In genomic region chr3:170593634-170594033, GRCh38 we compare ENCODE assay signal across 31 cellular contexts. TPM values are rescaled to one million over a fixed set of nuclear protein-coding genes. Genes with fewer than 3 reads are reported as not detected.
"Had no signal": no experiment of that assay in that cellular context is flagged by ENCODE, and none has a peak within 500 bp of the region (broad histone marks: within the 10 kb centered on the region; RNA-seq: fewer than 3 reads in every experiment).

No MANE protein-coding gene starts in this region.

- H3K9me3 ChIP-seq: stomach, suprapubic skin, testis, thoracic aorta, thyroid gland, tibial artery, tibial nerve, transverse colon, upper lobe of left lung, upper lobe of right lung, uterus, vagina had no signal

- H3K4me3 Mint-ChIP-seq: stimulated activated effector memory CD8-positive, alpha-beta T cell treated with anti-CD3 and anti-CD28 coated beads, Interleukin-12 subunit alpha, Interleukin-12 subunit beta, amount 100 ng/mL, for 72 hours; stimulated activated memory B cell treated with anti-CD40 and anti-IgM and Interleukin-4, amounts not matched to agents 10 μg/mL and 1 μg/mL and 100 μg/mL, for 72 hours; stimulated activated naive B cell treated with anti-CD40 and anti-IgM and Interleukin-4, amounts not matched to agents 10 μg/mL and 1 μg/mL and 100 μg/mL, for 72 hours; stimulated activated naive CD8-positive, alpha-beta T cell treated with anti-CD3 and anti-CD28 coated beads, Interleukin-15, amount 100 ng/mL, for 72 hours; stimulated activated naive CD8-positive, alpha-beta T cell treated with anti-CD3 and anti-CD28 coated beads, Interleukin-15, Interleukin-2, amounts not matched to agents 100 ng/mL and 50 ng/mL, for 24 hours; type B pancreatic cell had no signal

- H3K4me1 Mint-ChIP-seq: stimulated activated effector memory CD8-positive, alpha-beta T cell treated with anti-CD3 and anti-CD28 coated beads, Interleukin-12 subunit alpha, Interleukin-12 subunit beta, amount 100 ng/mL, for 72 hours; stimulated activated memory B cell treated with anti-CD40 and anti-IgM and Interleukin-4, amounts not matched to agents 10 μg/mL and 1 μg/mL and 100 μg/mL, for 72 hours; stimulated activated naive B cell treated with anti-CD40 and anti-IgM and Interleukin-4, amounts not matched to agents 10 μg/mL and 1 μg/mL and 100 μg/mL, for 72 hours; stimulated activated naive CD8-positive, alpha-beta T cell treated with anti-CD3 and anti-CD28 coated beads, Interleukin-15, amount 100 ng/mL, for 72 hours had no signal

- H3K4me3 ChIP-seq: stomach, suprapubic skin, testis, thoracic aorta, thyroid gland, tibial artery, tibial nerve, transverse colon, upper lobe of left lung, upper lobe of right lung, uterus, vagina had no signal

- ATAC-seq: stimulated activated effector memory CD8-positive, alpha-beta T cell treated with anti-CD3 and anti-CD28 coated beads, Interleukin-12 subunit alpha, Interleukin-12 subunit beta, amount 100 ng/mL, for 72 hours; stimulated activated memory B cell treated with anti-CD40 and anti-IgM and Interleukin-4, amounts not matched to agents 10 μg/mL and 1 μg/mL and 100 μg/mL, for 72 hours; stimulated activated naive B cell treated with anti-CD40 and anti-IgM and Interleukin-4, amounts not matched to agents 10 μg/mL and 1 μg/mL and 100 μg/mL, for 72 hours; stimulated activated naive CD8-positive, alpha-beta T cell treated with anti-CD3 and anti-CD28 coated beads, Interleukin-15, amount 100 ng/mL, for 72 hours; stimulated activated naive CD8-positive, alpha-beta T cell treated with anti-CD3 and anti-CD28 coated beads, Interleukin-15, Interleukin-2, amounts not matched to agents 100 U/mL and 50 U/mL, for 24 hours; upper lobe of right lung had no signal

- H3K27ac Mint-ChIP-seq: stimulated activated effector memory CD8-positive, alpha-beta T cell treated with anti-CD3 and anti-CD28 coated beads, Interleukin-12 subunit alpha, Interleukin-12 subunit beta, amount 100 ng/mL, for 72 hours; stimulated activated memory B cell treated with anti-CD40 and anti-IgM and Interleukin-4, amounts not matched to agents 10 μg/mL and 1 μg/mL and 100 μg/mL, for 72 hours; stimulated activated naive B cell treated with anti-CD40 and anti-IgM and Interleukin-4, amounts not matched to agents 10 μg/mL and 1 μg/mL and 100 μg/mL, for 72 hours; stimulated activated naive CD8-positive, alpha-beta T cell treated with anti-CD3 and anti-CD28 coated beads, Interleukin-15, amount 100 ng/mL, for 72 hours; stimulated activated naive CD8-positive, alpha-beta T cell treated with anti-CD3 and anti-CD28 coated beads, Interleukin-15, Interleukin-2, amounts not matched to agents 100 ng/mL and 50 ng/mL, for 24 hours; type B pancreatic cell had no signal

- H3K27me3 ChIP-seq: suprapubic skin, testis, thyroid gland, tibial artery, tibial nerve, upper lobe of left lung, upper lobe of right lung, uterus, vagina had no signal

- H3K9me3 Mint-ChIP-seq: stimulated activated effector memory CD8-positive, alpha-beta T cell treated with anti-CD3 and anti-CD28 coated beads, Interleukin-12 subunit alpha, Interleukin-12 subunit beta, amount 100 ng/mL, for 72 hours; stimulated activated memory B cell treated with anti-CD40 and anti-IgM and Interleukin-4, amounts not matched to agents 10 μg/mL and 1 μg/mL and 100 μg/mL, for 72 hours; stimulated activated naive B cell treated with anti-CD40 and anti-IgM and Interleukin-4, amounts not matched to agents 10 μg/mL and 1 μg/mL and 100 μg/mL, for 72 hours; stimulated activated naive CD8-positive, alpha-beta T cell treated with anti-CD3 and anti-CD28 coated beads, Interleukin-15, amount 100 ng/mL, for 72 hours; stimulated activated naive CD8-positive, alpha-beta T cell treated with anti-CD3 and anti-CD28 coated beads, Interleukin-15, Interleukin-2, amounts not matched to agents 100 ng/mL and 50 ng/mL, for 24 hours; type B pancreatic cell had no signal

- H3K36me3 ChIP-seq: stomach, suprapubic skin, thoracic aorta, thyroid gland, tibial artery, tibial nerve, transverse colon, upper lobe of left lung, upper lobe of right lung, uterus, vagina had no signal

- DNase-seq: stimulated activated CD4-positive, alpha-beta T cell treated with anti-CD3 and anti-CD28 coated beads, Interleukin-2, amount 100 ng/mL, for 48 hours; stimulated activated CD4-positive, alpha-beta T cell treated with anti-CD3 and anti-CD28 coated beads, Interleukin-4, amount 100 ng/mL, for 1 hour; stimulated activated CD4-positive, alpha-beta T cell treated with anti-CD3 and anti-CD28 coated beads, Interleukin-4, amount 100 ng/mL, for 24 hours; stimulated activated CD4-positive, alpha-beta T cell treated with anti-CD3 and anti-CD28 coated beads, Interleukin-4, amount 100 ng/mL, for 4 hours; stimulated activated CD8-positive, alpha-beta memory T cell treated with anti-CD3 and anti-CD28 coated beads, Interleukin-4, amount 100 ng/mL, for 48 hours; stimulated activated naive B cell treated with anti-CD40 and anti-IgM and Interleukin-4, amounts not matched to agents 10 μg/mL and 1 μg/mL and 100 μg/mL, for 72 hours; stimulated activated naive CD4-positive, alpha-beta T cell; stimulated activated naive CD4-positive, alpha-beta T cell treated with Interleukin-2 at 50 U/mL for 16 hours; stimulated activated naive CD8-positive, alpha-beta T cell treated with anti-CD3 and anti-CD28 coated beads, Interleukin-15, amount 100 ng/mL, for 72 hours; stimulated activated naive CD8-positive, alpha-beta T cell treated with anti-CD3 and anti-CD28 coated beads, Interleukin-15, Interleukin-2, amounts not matched to agents 100 U/mL and 50 U/mL, for 24 hours; stomach; substantia nigra; testis; thyroid gland; tibial artery; transverse colon; trophoblast cell; upper lobe of left lung; upper lobe of right lung; uterus had no signal

- H3K36me3 Mint-ChIP-seq: stimulated activated effector memory CD8-positive, alpha-beta T cell treated with anti-CD3 and anti-CD28 coated beads, Interleukin-12 subunit alpha, Interleukin-12 subunit beta, amount 100 ng/mL, for 72 hours; stimulated activated memory B cell treated with anti-CD40 and anti-IgM and Interleukin-4, amounts not matched to agents 10 μg/mL and 1 μg/mL and 100 μg/mL, for 72 hours; stimulated activated naive B cell treated with anti-CD40 and anti-IgM and Interleukin-4, amounts not matched to agents 10 μg/mL and 1 μg/mL and 100 μg/mL, for 72 hours; type B pancreatic cell had no signal

- FAIRE-seq: urothelium cell line had no signal

- H3K4me1 ChIP-seq: stomach, suprapubic skin, testis, thyroid gland, tibial artery, tibial nerve, upper lobe of left lung, upper lobe of right lung, uterus, vagina had no signal

- H3K27ac ChIP-seq: stomach, suprapubic skin, testis, thoracic aorta, thyroid gland, tibial artery, tibial nerve, transverse colon, upper lobe of left lung, upper lobe of right lung, uterus, vagina had no signal

RNA-seq across cellular contexts. Expression of gene SLC7A14, which starts 7.8 kb away (rescaled TPM):
- total RNA-seq: subcutaneous adipose tissue, suprapubic skin, thoracic aorta, upper lobe of right lung, ureter had no signal
